Comparison of ENCODE assay signal across 17 cellular contexts in genomic region chr17:57692770-57693169, GRCh38. TPM values are rescaled to one million over a fixed set of nuclear protein-coding genes. Genes with fewer than 3 reads are reported as not detected.
A peak's percentile ranks its signal among the peaks of the same experiment; 100 is the strongest.
DNase-seq lines count a peak whose midpoint lies in the region; ATAC-seq and TF ChIP-seq lines count a peak whose summit lies in the region.
"Had no signal": no experiment of that assay in that cellular context is flagged by ENCODE, and none has a peak within 500 bp of the region (broad histone marks: within the 10 kb centered on the region; RNA-seq: fewer than 3 reads in every experiment).

No MANE protein-coding gene starts in this region.

- no peaks in the 10 kb centered on the region for H3F3A ChIP-seq in MM.1S (ENCODE audit: insufficient read depth, low read length)

- CTCF ChIA-PET in CD4-positive, alpha-beta memory T cell (lab: Charles Lee; ENCODE audit: partially characterized antibody) = no interaction called here

- no peaks in the 10 kb centered on the region for H4K20me1 ChIP-seq in MM.1S (ENCODE audit: insufficient read depth, low read length)

- peak overlapping the region; percentile 6; the same call in 1 of the 2 replicates for H3K4me2 ChIP-seq in MM.1S (ENCODE audit: low read depth, low read length)

- DNase-seq in activated CD4-positive, alpha-beta T cell treated with anti-CD3 and anti-CD28 coated beads, Interleukin-2, amount 10 ng/mL, durations not matched to agents 24 days and 14 days = no peak
- DNase-seq in activated CD4-positive, alpha-beta T cell treated with anti-CD3 and anti-CD28 coated beads for 48 hours = no peak
- no peak for DNase-seq in CD4-positive, alpha-beta memory T cell
- DNase-seq in MM.1S = no peak
- DNase-seq in effector memory CD8-positive, alpha-beta T cell = no peak
- DNase-seq in NCI-H1092 (lab: John Stamatoyannopoulos, UW) = no peak
- no peak for DNase-seq in endothelial cell (ENCODE audit: low spot score)
- no peak for DNase-seq in NCI-H2081 treated with DMSO at 0.1 percent for 48 hours (lab: John Stamatoyannopoulos, UW)
- DNase-seq: DMS79 treated with DMSO at 0.1 percent for 48 hours, GOT3, NCI-H1436, NCI-H2081, NCI-H510A treated with DMSO at 0.1 percent for 48 hours, NCI-H82 had no signal

- ATAC-seq in effector memory CD8-positive, alpha-beta T cell (replicated peaks) = peak; percentile 5

- no peaks in the 10 kb centered on the region for H3K79me2 ChIP-seq in MM.1S (ENCODE audit: low read length)

- peaks cover 20% of the 10 kb centered on the region for H3K9me3 Mint-ChIP-seq in activated CD4-positive, alpha-beta T cell treated with anti-CD3 and anti-CD28 coated beads, Interleukin-2, amount 10 ng/mL, durations not matched to agents 24 days and 14 days
- H3K9me3 Mint-ChIP-seq in CD4-positive, alpha-beta memory T cell = peaks cover 0 to 9% (median 4%) of the 10 kb centered on the region in 8 donors
- peaks cover 1 to 8% of the 10 kb centered on the region in 2 donors for H3K9me3 Mint-ChIP-seq in effector memory CD8-positive, alpha-beta T cell
- no peaks in the 10 kb centered on the region for H3K9me3 Mint-ChIP-seq in endothelial cell (ENCODE audit: unreplicated experiment)

- H3K27me3 Mint-ChIP-seq in activated CD4-positive, alpha-beta T cell treated with anti-CD3 and anti-CD28 coated beads, Interleukin-2, amount 10 ng/mL, durations not matched to agents 24 days and 14 days = peaks cover 13% of the 10 kb centered on the region
- no peaks in the 10 kb centered on the region for H3K27me3 Mint-ChIP-seq in CD4-positive, alpha-beta memory T cell
- H3K27me3 Mint-ChIP-seq in effector memory CD8-positive, alpha-beta T cell = no peaks in the 10 kb centered on the region
- peaks cover 3% of the 10 kb centered on the region for H3K27me3 Mint-ChIP-seq in endothelial cell (ENCODE audit: unreplicated experiment)

- H3K4me3 ChIP-seq in CD4-positive, alpha-beta memory T cell (ENCODE audit: low read length in 2 of 2) = no peak overlapping the region
- no peak overlapping the region for H3K4me3 ChIP-seq in MM.1S (ENCODE audit: low read length)

- POLR2A ChIA-PET in CD4-positive, alpha-beta memory T cell (lab: Charles Lee; ENCODE audit: partially characterized antibody) = no interaction called here

- no peak overlapping the region for H3K27ac Mint-ChIP-seq in activated CD4-positive, alpha-beta T cell treated with anti-CD3 and anti-CD28 coated beads, Interleukin-2, amount 10 ng/mL, durations not matched to agents 24 days and 14 days
- peak overlapping the region in 2 of 7 donors; percentile 1 to 7 for H3K27ac Mint-ChIP-seq in CD4-positive, alpha-beta memory T cell
- peak overlapping the region in 1 of 2 donors; percentile 77 for H3K27ac Mint-ChIP-seq in effector memory CD8-positive, alpha-beta T cell
- H3K27ac Mint-ChIP-seq in endothelial cell (ENCODE audit: unreplicated experiment) = no peak overlapping the region

- no peaks in the 10 kb centered on the region for H3K9me3 ChIP-seq in CD4-positive, alpha-beta memory T cell (ENCODE audit: control insufficient read depth in 1 of 2, low read length in 2 of 2)
- H3K9me3 ChIP-seq in MM.1S (replicated peaks; ENCODE audit: insufficient read depth, low read length) = no peaks in the 10 kb centered on the region

- H3K9me2 ChIP-seq in MM.1S (replicated peaks; ENCODE audit: insufficient read depth, low read length) = no peaks in the 10 kb centered on the region

- intact Hi-C loops in activated CD4-positive, alpha-beta T cell treated with anti-CD3 and anti-CD28 coated beads, Interleukin-2, amount 10 ng/mL, durations not matched to agents 24 days and 14 days (cut with micrococcal nuclease) = no loop called here
- intact Hi-C loops in CD4-positive, alpha-beta memory T cell (cut with micrococcal nuclease) = no loop called here

- peak overlapping the region; percentile 65 for H3K4me3 Mint-ChIP-seq in activated CD4-positive, alpha-beta T cell treated with anti-CD3 and anti-CD28 coated beads, Interleukin-2, amount 10 ng/mL, durations not matched to agents 24 days and 14 days
- peak overlapping the region in 6 of 8 donors; percentile 1 to 61 (median 54) for H3K4me3 Mint-ChIP-seq in CD4-positive, alpha-beta memory T cell
- H3K4me3 Mint-ChIP-seq in effector memory CD8-positive, alpha-beta T cell = peak overlapping the region; percentile 28 to 29
- no peak overlapping the region for H3K4me3 Mint-ChIP-seq in endothelial cell (ENCODE audit: unreplicated experiment)

- TF ChIP-seq CTCF in MM.1S (IDR thresholded peaks at IDR 0.05; ENCODE audit: low read length) (no peak), endothelial cell (IDR thresholded peaks at IDR 0.05; ENCODE audit: unreplicated experiment) (no peak)

- no peak overlapping the region for H2AFZ ChIP-seq in MM.1S (ENCODE audit: low read length)

- H3K36me3 Mint-ChIP-seq in activated CD4-positive, alpha-beta T cell treated with anti-CD3 and anti-CD28 coated beads, Interleukin-2, amount 10 ng/mL, durations not matched to agents 24 days and 14 days (ENCODE audit: low read depth) = peaks cover 8% of the 10 kb centered on the region
- peaks cover 4 to 22% of the 10 kb centered on the region in 2 donors for H3K36me3 Mint-ChIP-seq in CD4-positive, alpha-beta memory T cell
- no peaks in the 10 kb centered on the region for H3K36me3 Mint-ChIP-seq in effector memory CD8-positive, alpha-beta T cell (ENCODE audit: insufficient read depth)
- H3K36me3 Mint-ChIP-seq in endothelial cell (ENCODE audit: low read depth, unreplicated experiment) = peaks cover 13% of the 10 kb centered on the region

- no peak overlapping the region for H3K9ac ChIP-seq in MM.1S (ENCODE audit: low read length)

- H3K36me3 ChIP-seq in CD4-positive, alpha-beta memory T cell (ENCODE audit: insufficient read depth, low read length) = no peaks in the 10 kb centered on the region
- H3K36me3 ChIP-seq in MM.1S (replicated peaks; ENCODE audit: insufficient read depth, low read length) = no peaks in the 10 kb centered on the region

- H3K4me1 ChIP-seq in CD4-positive, alpha-beta memory T cell (ENCODE audit: insufficient read depth, low read length) = peaks cover 10% of the 10 kb centered on the region
- H3K4me1 ChIP-seq in MM.1S (ENCODE audit: low read length) = 0 out of 2 replicates have a peak, but pooled peaks cover 5% of the 10 kb centered on the region

- H3K4me1 Mint-ChIP-seq in activated CD4-positive, alpha-beta T cell treated with anti-CD3 and anti-CD28 coated beads, Interleukin-2, amount 10 ng/mL, durations not matched to agents 24 days and 14 days = peaks cover 12% of the 10 kb centered on the region
- peaks cover 6 to 11% (median 10%) of the 10 kb centered on the region in 4 donors for H3K4me1 Mint-ChIP-seq in CD4-positive, alpha-beta memory T cell
- H3K4me1 Mint-ChIP-seq in effector memory CD8-positive, alpha-beta T cell (ENCODE audit: low read depth in 2 of 2) = peaks cover 8 to 21% of the 10 kb centered on the region in 2 donors
- H3K4me1 Mint-ChIP-seq in endothelial cell (ENCODE audit: unreplicated experiment) = no peaks in the 10 kb centered on the region

- H3K27ac ChIP-seq in CD4-positive, alpha-beta memory T cell (ENCODE audit: low read depth, low read length) = no peak overlapping the region
- no peak overlapping the region for H3K27ac ChIP-seq in MM.1S (ENCODE audit: low read length)

- no peaks in the 10 kb centered on the region for H3K27me3 ChIP-seq in CD4-positive, alpha-beta memory T cell (ENCODE audit: insufficient read depth, low read length)
- H3K27me3 ChIP-seq in MM.1S (replicated peaks; ENCODE audit: insufficient read depth, low read length) = no peaks in the 10 kb centered on the region

RNA-seq across cellular contexts. Expression of gene CCDC182, which starts 52.3 kb away (rescaled TPM):
- total RNA-seq in activated CD4-positive, alpha-beta T cell treated with anti-CD3 and anti-CD28 coated beads, Interleukin-2, amount 10 ng/mL, durations not matched to agents 24 days and 14 days = not detected in 2 replicates
- not detected for total RNA-seq in CD4-positive, alpha-beta memory T cell
- polyA plus RNA-seq in CD4-positive, alpha-beta memory T cell = not detected
- total RNA-seq in endothelial cell (ENCODE audit: unreplicated experiment) = not detected
- total RNA-seq: A172, G401 had no signal
- polyA plus RNA-seq: BJ had no signal
